In the genomic region with DNA sequence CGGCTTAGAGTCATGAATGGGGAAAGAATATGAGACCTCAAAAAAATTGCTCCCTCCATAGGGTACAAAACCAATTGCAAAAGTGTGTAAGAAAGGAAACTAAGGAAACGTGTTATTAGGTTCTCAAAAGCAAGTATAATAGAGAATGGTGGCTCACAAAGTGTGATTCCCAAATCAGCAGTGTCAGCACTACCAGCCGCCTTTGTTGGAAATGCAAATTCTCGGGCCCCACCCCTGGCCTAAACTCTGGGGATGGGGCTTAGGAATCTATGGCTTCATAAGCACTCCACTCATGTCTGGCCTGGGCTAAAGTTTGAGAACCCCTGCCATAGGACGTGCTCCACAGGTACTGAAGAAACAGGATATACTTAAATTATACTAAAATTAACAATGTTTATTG, we compare ENCODE assay signal across 1 cellular context.
TF ChIP-seq lines count a peak whose summit lies in the region.

No MANE protein-coding gene starts in this region.

TF ChIP-seq in K562, 482 proteins besides CTCF, POLR2A, EP300 and RAD21:
- TF ChIP-seq FOXJ3 (CRISPR knock-in tag; IDR thresholded peaks at IDR 0.05) (no peak), RNF2 (IDR thresholded peaks at IDR 0.05) (no peak), ZNF778 (CRISPR knock-in tag; IDR thresholded peaks at IDR 0.05) (no peak), JUN (IDR thresholded peaks at IDR 0.05; ENCODE audit: borderline replicate concordance, low read depth, low read length) (no peak), JUN (CRISPR knock-in tag; IDR thresholded peaks at IDR 0.05; ENCODE audit: borderline replicate concordance) (no peak), DACH1 (IDR thresholded peaks at IDR 0.05; ENCODE audit: partially characterized antibody) (no peak), C11orf30 (IDR thresholded peaks at IDR 0.05; ENCODE audit: low read depth) (peak; percentile 60), ZNF316 (IDR thresholded peaks at IDR 0.05) (peak; percentile 74), ZNF140 (CRISPR knock-in tag; IDR thresholded peaks at IDR 0.05) (no peak), HNRNPK (IDR thresholded peaks at IDR 0.05; ENCODE audit: low read depth, low read length, poor library complexity, severe bottlenecking) (no peak), MAFG (tag; conservative IDR thresholded peaks at IDR 0.05) (0 out of 2 replicates have a peak, but pooled peaks have one; percentile 22), ZNF780A (CRISPR knock-in tag; IDR thresholded peaks at IDR 0.05) (no peak), ZFPM2 (CRISPR knock-in tag; IDR thresholded peaks at IDR 0.05) (no peak), ZBTB7A (IDR thresholded peaks at IDR 0.05; ENCODE audit: borderline replicate concordance, control insufficient read depth, low read depth, low read length) (no peak), BRCA1 (IDR thresholded peaks at IDR 0.05) (no peak), BRCA1 (CRISPR knock-in tag; IDR thresholded peaks at IDR 0.05) (no peak), ZC3H4 (CRISPR knock-in tag; IDR thresholded peaks at IDR 0.05; ENCODE audit: borderline replicate concordance) (no peak), MAFK (IDR thresholded peaks at IDR 0.05; ENCODE audit: low read length) (peak; percentile 37; the same call in 1 of the 2 replicates), MAFF (IDR thresholded peaks at IDR 0.05; ENCODE audit: low read length) (0 out of 2 replicates have a peak, but pooled peaks have one; percentile 7), HNRNPH1 (optimal IDR thresholded peaks at IDR 0.05; ENCODE audit: low read depth, low read length) (no peak)
